Comparison of ENCODE assay signal across 8 cellular contexts in the genomic region with DNA sequence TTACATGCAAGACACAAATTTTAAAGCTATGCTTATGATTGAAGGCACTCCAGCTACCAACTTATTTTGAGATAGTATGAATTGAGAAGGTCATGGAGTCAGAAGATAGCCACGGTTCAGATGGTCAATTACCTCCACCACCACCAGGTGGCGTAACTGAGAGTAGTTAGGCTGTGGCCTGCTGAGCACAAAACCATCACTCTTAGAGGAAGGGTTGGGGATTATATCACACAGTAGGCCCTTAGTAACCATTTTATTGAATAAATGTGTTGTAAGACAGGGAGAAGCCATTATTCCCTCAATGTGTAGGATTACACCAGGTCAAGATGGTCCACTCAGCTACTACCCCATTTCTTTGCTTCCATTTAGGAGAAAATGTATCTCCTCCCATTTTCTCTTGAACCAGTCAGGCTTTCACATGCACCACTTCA. TPM values are rescaled to one million over a fixed set of nuclear protein-coding genes. Genes with fewer than 3 reads are reported as not detected.
DNase-seq lines count a peak whose midpoint lies in the region; ATAC-seq and TF ChIP-seq lines count a peak whose summit lies in the region.

No MANE protein-coding gene starts in this region.

- H3K9me3 Mint-ChIP-seq in activated T-helper 2 cell treated with anti-CD3 and anti-CD28 coated beads, Interferon-gamma antibody, Interleukin-2, Interleukin-4, amounts not matched to agents 10 μg/mL and 5 μg/mL and 100 μg/mL, durations not matched to agents 14 hours and 24 hours and 36 hours: no peaks in the 10 kb centered on the region

- H3K4me1 Mint-ChIP-seq in activated T-helper 2 cell treated with anti-CD3 and anti-CD28 coated beads, Interferon-gamma antibody, Interleukin-2, Interleukin-4, amounts not matched to agents 10 μg/mL and 5 μg/mL and 100 μg/mL, durations not matched to agents 14 hours and 24 hours and 36 hours (ENCODE audit: low read depth): no peaks in the 10 kb centered on the region

- no peak overlapping the region for H3K27ac Mint-ChIP-seq in activated T-helper 2 cell treated with anti-CD3 and anti-CD28 coated beads, Interferon-gamma antibody, Interleukin-2, Interleukin-4, amounts not matched to agents 10 μg/mL and 5 μg/mL and 100 μg/mL, durations not matched to agents 14 hours and 24 hours and 36 hours

- no peak overlapping the region for H3K4me3 Mint-ChIP-seq in activated T-helper 2 cell treated with anti-CD3 and anti-CD28 coated beads, Interferon-gamma antibody, Interleukin-2, Interleukin-4, amounts not matched to agents 10 μg/mL and 5 μg/mL and 100 μg/mL, durations not matched to agents 14 hours and 24 hours and 36 hours (ENCODE audit: low read depth)

- peak; percentile 80 for TF ChIP-seq CTCF in HL-60 (IDR thresholded peaks at IDR 0.05; ENCODE audit: insufficient read depth, low read length)

- no peak overlapping the region for H3K27ac ChIP-seq in HL-60 (replicated peaks)

- no peaks in the 10 kb centered on the region for H3K27me3 Mint-ChIP-seq in activated T-helper 2 cell treated with anti-CD3 and anti-CD28 coated beads, Interferon-gamma antibody, Interleukin-2, Interleukin-4, amounts not matched to agents 10 μg/mL and 5 μg/mL and 100 μg/mL, durations not matched to agents 14 hours and 24 hours and 36 hours (ENCODE audit: low read depth)

- ATAC-seq in GM19455 (IDR thresholded peaks at IDR 0.05; ENCODE audit: unreplicated experiment): peak; percentile 94
- ATAC-seq in GM18505 (IDR thresholded peaks at IDR 0.05; ENCODE audit: unreplicated experiment): no peak

- no peaks in the 10 kb centered on the region for H3K27me3 ChIP-seq in HL-60 (ENCODE audit: insufficient read depth, poor library complexity, severe bottlenecking)

- no peak for TF ChIP-seq POLR2A in GM18505 (IDR thresholded peaks at IDR 0.05; ENCODE audit: borderline replicate concordance, extremely low read depth, insufficient read depth, insufficient read length)

- H3K4me3 ChIP-seq in HL-60 (replicated peaks; ENCODE audit: insufficient read depth, low read length): no peak overlapping the region

- H3K36me3 Mint-ChIP-seq in activated T-helper 2 cell treated with anti-CD3 and anti-CD28 coated beads, Interferon-gamma antibody, Interleukin-2, Interleukin-4, amounts not matched to agents 10 μg/mL and 5 μg/mL and 100 μg/mL, durations not matched to agents 14 hours and 24 hours and 36 hours (ENCODE audit: low read depth): peaks cover 18% of the 10 kb centered on the region

- peak; percentile 31 for DNase-seq in COR-L47 (lab: John Stamatoyannopoulos, UW)
- DNase-seq in HL-60 (ENCODE audit: low read depth in 1 of 2, low spot score in 1 of 2): peak; percentile 35 to 64
- peak; percentile 78 for DNase-seq in RPMI8226
- DNase-seq in activated T-helper 2 cell treated with anti-CD3 and anti-CD28 coated beads, Interferon-gamma antibody, Interleukin-2, Interleukin-4, amounts not matched to agents 10 μg/mL and 5 μg/mL and 100 μg/mL, durations not matched to agents 14 hours and 24 hours and 36 hours (ENCODE audit: low spot score): peak; percentile 60
- DNase-seq in glomerular visceral epithelial cell (ENCODE audit: extremely low spot score): peak; percentile 66
- DNase-seq in renal cortical epithelial cell (ENCODE audit: low read depth): peak; percentile 39

- intact Hi-C loops in activated T-helper 2 cell treated with anti-CD3 and anti-CD28 coated beads, Interferon-gamma antibody, Interleukin-2, Interleukin-4, amounts not matched to agents 10 μg/mL and 5 μg/mL and 100 μg/mL, durations not matched to agents 14 hours and 24 hours and 36 hours (cut with micrococcal nuclease): loop anchor here (2.0 kb wide), 1 partner anchor 401 kb away; no protein-coding TSS in a partner anchor

RNA-seq across cellular contexts. Expression of a gene that starts 18.8 kb away (rescaled TPM):
- 0.14 TPM in 1 of 2 replicates, not detected in the other for total RNA-seq in activated T-helper 2 cell treated with anti-CD3 and anti-CD28 coated beads, Interferon-gamma antibody, Interleukin-2, Interleukin-4, amounts not matched to agents 10 μg/mL and 5 μg/mL and 100 μg/mL, durations not matched to agents 14 hours and 24 hours and 36 hours
- total RNA-seq in renal cortical epithelial cell: 0.35 TPM in 1 of 2 replicates, not detected in the other

RNA-seq across cellular contexts. Expression of a gene that starts 45.4 kb away (rescaled TPM):
- 61.5 and 61.9 TPM in 2 replicates for total RNA-seq in activated T-helper 2 cell treated with anti-CD3 and anti-CD28 coated beads, Interferon-gamma antibody, Interleukin-2, Interleukin-4, amounts not matched to agents 10 μg/mL and 5 μg/mL and 100 μg/mL, durations not matched to agents 14 hours and 24 hours and 36 hours
- 22.7 and 40.1 TPM in 2 replicates for total RNA-seq in renal cortical epithelial cell

RNA-seq across cellular contexts. Expression of a gene that starts 49.0 kb away (rescaled TPM):
- 3.2 and 3.3 TPM in 2 replicates for total RNA-seq in activated T-helper 2 cell treated with anti-CD3 and anti-CD28 coated beads, Interferon-gamma antibody, Interleukin-2, Interleukin-4, amounts not matched to agents 10 μg/mL and 5 μg/mL and 100 μg/mL, durations not matched to agents 14 hours and 24 hours and 36 hours
- total RNA-seq in renal cortical epithelial cell: 2.3 and 7.8 TPM in 2 replicates

RNA-seq across cellular contexts. Expression of a gene that starts 55.9 kb away (rescaled TPM):
- total RNA-seq in activated T-helper 2 cell treated with anti-CD3 and anti-CD28 coated beads, Interferon-gamma antibody, Interleukin-2, Interleukin-4, amounts not matched to agents 10 μg/mL and 5 μg/mL and 100 μg/mL, durations not matched to agents 14 hours and 24 hours and 36 hours: 57.5 and 57.6 TPM in 2 replicates
- total RNA-seq in renal cortical epithelial cell: 30.6 and 50.4 TPM in 2 replicates
